8 cellular contexts compared by ENCODE assay signal in the genomic region with DNA sequence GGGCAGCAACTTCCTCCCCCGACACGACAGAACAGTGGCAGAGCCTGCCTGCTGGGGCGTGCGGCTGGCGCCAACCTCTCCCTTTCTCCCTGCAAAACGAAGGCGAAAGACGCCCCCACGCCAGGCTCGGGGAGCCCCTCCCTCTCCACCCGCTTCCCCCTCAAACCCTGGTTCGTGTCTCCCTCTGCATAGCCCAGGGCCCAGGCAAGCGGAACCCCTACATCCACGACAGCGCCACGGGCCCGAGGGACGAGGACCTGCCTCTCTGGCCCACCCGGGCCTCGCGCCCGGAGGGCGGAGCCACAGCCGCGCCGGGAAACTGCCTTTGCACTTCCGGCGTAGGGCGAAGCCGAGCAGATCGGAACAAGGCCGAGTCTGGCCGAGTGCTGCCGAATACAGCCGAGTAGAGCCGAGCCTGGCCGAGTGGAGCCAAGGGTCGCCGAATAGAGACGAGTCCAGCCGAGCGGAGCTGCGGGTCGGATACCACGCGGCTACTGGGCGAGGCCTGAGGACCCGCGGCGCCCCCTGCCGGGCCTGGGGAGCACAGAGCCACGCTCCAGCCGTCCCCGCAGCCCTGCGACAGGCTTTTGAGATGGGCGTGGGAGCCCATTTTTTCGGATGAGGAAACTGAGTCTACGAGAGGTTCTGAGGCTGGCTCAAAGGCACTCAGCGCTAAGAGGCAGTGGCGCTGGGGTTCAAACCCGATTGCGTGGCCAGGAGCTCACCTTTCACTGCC. TPM values are rescaled to one million over a fixed set of nuclear protein-coding genes. Genes with fewer than 3 reads are reported as not detected.
A peak's percentile ranks its signal among the peaks of the same experiment; 100 is the strongest.
DNase-seq lines count a peak whose midpoint lies in the region; ATAC-seq, FAIRE-seq and TF ChIP-seq lines count a peak whose summit lies in the region.

No MANE protein-coding gene starts in this region.

- H3K36me3 ChIP-seq in prostate gland: no peaks in the 10 kb centered on the region

- peak overlapping the region; percentile 38 to 64 for H3K4me3 ChIP-seq in prostate gland

- peak; percentile 94 for TF ChIP-seq CTCF in GM13976 (IDR thresholded peaks at IDR 0.05; ENCODE audit: borderline replicate concordance, control extremely low read depth, extremely low read depth, insufficient read depth, missing control alignments)
- peak; percentile 93 to 99 (median 96) for TF ChIP-seq CTCF in prostate gland (IDR thresholded peaks at IDR 0.05)

- peak; percentile 89 for ATAC-seq in HG02870 (IDR thresholded peaks at IDR 0.05; ENCODE audit: unreplicated experiment)
- peak; percentile 90 for ATAC-seq in left ventricle myocardium superior

- TF ChIP-seq POLR2A in prostate gland (IDR thresholded peaks at IDR 0.05): peak; percentile 99

- no peaks in the 10 kb centered on the region for H3K9me3 ChIP-seq in prostate gland

- peaks cover 18% of the 10 kb centered on the region for H3K4me1 ChIP-seq in prostate gland (replicated peaks)

- WGBS in prostate gland: 2% methylated on average over 61 of the region's 62 CpGs

- in situ Hi-C loops in GM13976 (cut with MboI; ENCODE audit: low sequenced_read_pairs, unreplicated experiment): loop anchor here (10.0 kb wide), 1 partner anchor 114 kb away; no protein-coding TSS in a partner anchor

- no peaks in the 10 kb centered on the region for H3K27me3 ChIP-seq in prostate gland (replicated peaks; ENCODE audit: insufficient read depth)

- intact Hi-C loops in left ventricle myocardium superior (cut with micrococcal nuclease) (loop anchor here (2.0 kb wide), 1 partner anchor 32 kb away; no protein-coding TSS in a partner anchor), prostate gland (cut with DNase I) (loop anchor here (1.0 to 10.0 kb wide), 2 partner anchors 33 to 414 kb away; no protein-coding TSS in a partner anchor)

- FAIRE-seq in urothelium cell line (lab: Jason Lieb, UNC): peak; percentile 90

- DNase-seq in GM13976 (ENCODE audit: low spot score): peak; percentile 99
- DNase-seq in NCI-H146 (lab: John Stamatoyannopoulos, UW): peak; percentile 89
- DNase-seq in T-helper 1 cell: peak; percentile 96 to 99 (median 98)
- peak; percentile 100 for DNase-seq in left ventricle myocardium superior
- DNase-seq in prostate gland (ENCODE audit: low spot score): peak; percentile 96
- peak; percentile 99 for DNase-seq in urothelium cell line (ENCODE audit: low spot score)

- H3K27ac ChIP-seq in angular gyrus (ENCODE audit: low read depth, low read length) (peak overlapping the region; percentile 84), prostate gland (peak overlapping the region; percentile 89 to 94)

RNA-seq across cellular contexts. Expression of gene C1QTNF6, which starts 11.2 kb away (rescaled TPM):
- total RNA-seq in left ventricle myocardium superior (1.1 TPM), prostate gland (1 to 10 TPM; 2.1 to 9.3 TPM)

RNA-seq across cellular contexts. Expression of gene SSTR3, which starts 13.0 kb away (rescaled TPM):
- total RNA-seq in left ventricle myocardium superior: not detected
- 10 to 100 TPM in 1 of 2 donors, not detected in 1; 46.4 TPM for total RNA-seq in prostate gland

RNA-seq across cellular contexts. Expression of gene RAC2, which starts 44.8 kb away (rescaled TPM):
- total RNA-seq in left ventricle myocardium superior: 5.1 TPM
- total RNA-seq in prostate gland: 10 to 100 TPM in 1 of 2 donors, 1 to 10 TPM in 1; 9.7 to 14.4 TPM

RNA-seq across cellular contexts. Expression of gene IL2RB, which starts 49.6 kb away (rescaled TPM):
- 0.79 TPM for total RNA-seq in left ventricle myocardium superior
- total RNA-seq in prostate gland: 1 to 10 TPM; 1.7 to 3.0 TPM

Comparison
In these comparisons a context has a peak if more than half of its experiments do, and no peak if none do; other contexts are left out.
1. Peak in every context shown above with its lines: DNase-seq, ATAC-seq, H3K4me3 ChIP-seq and H3K27ac ChIP-seq.